22 cellular contexts compared by ENCODE assay signal in the genomic region with DNA sequence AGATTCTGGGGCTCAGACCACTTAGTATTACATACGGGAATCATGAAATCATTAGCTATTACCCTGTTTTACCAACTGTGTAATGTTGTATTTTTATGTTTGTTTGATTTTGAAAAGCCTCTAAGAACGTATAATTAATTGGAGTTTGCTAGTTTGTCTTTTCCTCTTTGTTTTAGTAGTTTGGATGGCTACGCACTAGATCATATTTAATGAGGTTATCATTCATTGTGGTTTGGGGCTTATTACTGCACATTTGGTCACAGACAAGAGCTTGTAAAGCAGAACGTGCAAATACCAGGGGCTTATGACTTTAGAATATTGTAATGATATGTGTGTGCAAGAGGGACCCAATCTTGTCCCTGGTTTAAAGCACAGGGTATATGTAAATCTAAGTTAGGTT.
"Had no signal": no experiment of that assay in that cellular context is flagged by ENCODE, and none has a peak within 500 bp of the region (broad histone marks: within the 10 kb centered on the region; RNA-seq: fewer than 3 reads in every experiment).

No MANE protein-coding gene starts in this region.

- H3K9me3 Mint-ChIP-seq: IgD-negative memory B cell had no signal

- H3K27ac Mint-ChIP-seq: IgD-negative memory B cell had no signal

- H3K36me3 Mint-ChIP-seq: IgD-negative memory B cell had no signal

- H3K27me3 ChIP-seq: Peyer's patch, SJCRH30 had no signal

- ATAC-seq: K562, PC-3, Right ventricle myocardium inferior had no signal

- H3K27ac ChIP-seq: HL-60, KMS-11, Peyer's patch, SJCRH30 had no signal

- H3K9me3 ChIP-seq: Peyer's patch, SJCRH30 had no signal

- H3K36me3 ChIP-seq: Peyer's patch, SJCRH30 had no signal

- DNase-seq: Kasumi-1, NCI-H1092, NCI-H1105 treated with DMSO at 0.1 percent for 48 hours, NCI-H1417 treated with DMSO at 0.1 percent for 48 hours, NCI-H146, NCI-H1694 treated with DMSO at 0.1 percent for 48 hours, NCI-H1930, NCI-H2081, NCI-H2107, NCI-H2227 treated with DMSO at 0.1 percent for 48 hours, NCI-H524, NCI-H526 treated with DMSO at 0.1 percent for 48 hours, NCI-H774, PC-3, Peyer's patch, SHP77 treated with DMSO at 0.1 percent for 48 hours, SJCRH30 had no signal

- H3K4me3 ChIP-seq: K562, Peyer's patch, SJCRH30 had no signal

- H3K4me3 Mint-ChIP-seq: IgD-negative memory B cell had no signal
